25 cellular contexts compared by ENCODE assay signal in the genomic region with DNA sequence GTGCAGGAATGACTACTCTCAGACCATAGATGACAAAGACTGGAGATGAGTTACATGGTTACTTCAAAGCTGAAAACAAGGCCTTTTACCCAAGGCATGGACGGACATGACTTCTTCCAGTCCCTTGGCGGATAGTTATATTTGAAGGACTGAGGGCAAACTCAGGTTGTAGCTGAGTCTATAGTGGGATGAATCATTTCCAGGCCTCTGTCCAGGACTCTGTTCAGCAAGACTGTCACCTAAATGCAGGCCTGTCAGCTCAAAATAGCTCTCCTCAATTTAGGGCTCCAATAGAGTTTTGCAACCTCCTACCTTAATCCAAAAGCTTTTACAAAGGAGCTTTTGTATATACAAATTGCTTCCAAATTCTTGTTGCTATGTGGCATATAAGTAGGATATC. TPM values are rescaled to one million over a fixed set of nuclear protein-coding genes. Genes with fewer than 3 reads are reported as not detected.
DNase-seq lines count a peak whose midpoint lies in the region; ATAC-seq and TF ChIP-seq lines count a peak whose summit lies in the region.
"Had no signal": no experiment of that assay in that cellular context is flagged by ENCODE, and none has a peak within 500 bp of the region (broad histone marks: within the 10 kb centered on the region; RNA-seq: fewer than 3 reads in every experiment).

No MANE protein-coding gene starts in this region.

- TF ChIP-seq CTCF in right atrium auricular region (IDR thresholded peaks at IDR 0.05) (no peak), heart left ventricle (IDR thresholded peaks at IDR 0.05) (no peak), heart right ventricle (IDR thresholded peaks at IDR 0.05) (no peak)

- H3K4me1 ChIP-seq in right atrium auricular region (no peaks in the 10 kb centered on the region), heart left ventricle (peaks cover 0 to 10% (median 0%) of the 10 kb centered on the region in 12 donors), heart right ventricle (peaks cover 0 to 5% (median 0%) of the 10 kb centered on the region in 9 donors)
- H3K4me1 ChIP-seq: BE2C, BLaER1 had no signal

- H3K27me3 ChIP-seq in right atrium auricular region, result no peaks in the 10 kb centered on the region
- no peaks in the 10 kb centered on the region for H3K27me3 ChIP-seq in heart left ventricle
- H3K27me3 ChIP-seq in heart right ventricle, result no peaks in the 10 kb centered on the region
- H3K27me3 ChIP-seq: BE2C, BLaER1 had no signal

- 33 to 85% (median 60%) methylated on average over 1 to 2 of the region's 2 CpGs for WGBS in heart left ventricle, 4 donors
- 72 to 76% methylated on average over 2 of the region's 2 CpGs for WGBS in heart right ventricle, 2 donors

- H3K36me3 ChIP-seq in right atrium auricular region, result no peaks in the 10 kb centered on the region
- no peaks in the 10 kb centered on the region for H3K36me3 ChIP-seq in heart left ventricle
- H3K36me3 ChIP-seq in heart right ventricle, result no peaks in the 10 kb centered on the region
- H3K36me3 ChIP-seq: BE2C, BLaER1 had no signal

- no peak for TF ChIP-seq POLR2A in heart left ventricle (IDR thresholded peaks at IDR 0.05)

- DNase-seq in Right ventricle myocardium inferior (ENCODE audit: missing footprints) (no peak), right atrium auricular region (ENCODE audit: low spot score) (no peak), heart left ventricle (no peak), cardiac septum (ENCODE audit: low spot score) (no peak), heart right ventricle (peak in 1 of 2 donors; percentile 13), left ventricle myocardium superior (no peak), nucleus accumbens (lab: John Stamatoyannopoulos, UW) (no peak)
- DNase-seq: 8988T; ACHN; BE2C; C1 segment of cervical spinal cord; CD4-positive, alpha-beta memory T cell; CD4-positive, CD25-positive, alpha-beta regulatory T cell; CD8-positive, alpha-beta memory T cell; COR-L47; DMS 273 treated with DMSO at 0.1 percent for 48 hours; DMS153; DMS53; DMS79 treated with DMSO at 0.1 percent for 48 hours; GF-D8 had no signal

- intact Hi-C loops in Right ventricle myocardium inferior (cut with DNase I) (no loop called here), heart left ventricle (cut with DNase I) (no loop called here), cardiac septum (cut with DNase I) (no loop called here), heart right ventricle (cut with DNase I) (no loop called here), left ventricle myocardium superior (cut with micrococcal nuclease) (no loop called here)

- no peak overlapping the region for H3K27ac ChIP-seq in right atrium auricular region
- peak overlapping the region in 2 of 12 donors; percentile 12 to 33 for H3K27ac ChIP-seq in heart left ventricle
- H3K27ac ChIP-seq in heart right ventricle, result peak overlapping the region in 3 of 10 donors; percentile 7 to 41 (median 29)
- H3K27ac ChIP-seq: BLaER1 had no signal

- H3K4me3 ChIP-seq in right atrium auricular region (no peak overlapping the region), heart left ventricle (no peak overlapping the region), heart right ventricle (no peak overlapping the region)
- H3K4me3 ChIP-seq: BLaER1 had no signal

- H3K9me3 ChIP-seq in right atrium auricular region (peaks cover 0 to 15% of the 10 kb centered on the region in 2 donors), heart left ventricle (peaks cover 0 to 24% (median 4%) of the 10 kb centered on the region in 12 donors), heart right ventricle (peaks cover 0 to 20% (median 13%) of the 10 kb centered on the region in 11 donors)
- H3K9me3 ChIP-seq: BE2C had no signal

- ATAC-seq in Right ventricle myocardium inferior, result peak; percentile 67
- peak; percentile 71 to 96 (median 91) for ATAC-seq in heart left ventricle
- ATAC-seq in heart right ventricle, result peak in 7 of 8 donors; percentile 62 to 96 (median 89)
- ATAC-seq in left ventricle myocardium superior, result peak; percentile 93
- no peak for ATAC-seq in GM21360 (IDR thresholded peaks at IDR 0.05; ENCODE audit: unreplicated experiment)

RNA-seq across cellular contexts. Expression of a gene that starts 24.3 kb away (rescaled TPM):
- total RNA-seq in Right ventricle myocardium inferior, result not detected
- total RNA-seq in right atrium auricular region, result not detected
- not detected for total RNA-seq in heart left ventricle
- polyA plus RNA-seq in heart left ventricle, result not detected
- total RNA-seq in cardiac septum, result not detected
- not detected for total RNA-seq in heart right ventricle
- not detected for polyA plus RNA-seq in heart right ventricle
- total RNA-seq in left ventricle myocardium superior, result not detected
- total RNA-seq: A673; CD4-positive, alpha-beta memory T cell; CD4-positive, CD25-positive, alpha-beta regulatory T cell; CD8-positive, alpha-beta memory T cell had no signal
- polyA plus RNA-seq: AG04450; CD14-positive monocyte; CD4-positive, alpha-beta memory T cell; CD4-positive, CD25-positive, alpha-beta regulatory T cell; CD8-positive, alpha-beta memory T cell had no signal

RNA-seq across cellular contexts. Expression of a gene that starts 27.3 kb away (rescaled TPM):
- not detected for total RNA-seq in Right ventricle myocardium inferior
- not detected for total RNA-seq in right atrium auricular region
- total RNA-seq in heart left ventricle, result not detected
- polyA plus RNA-seq in heart left ventricle, result not detected
- total RNA-seq in cardiac septum, result not detected
- total RNA-seq in heart right ventricle, result not detected
- polyA plus RNA-seq in heart right ventricle, result not detected
- total RNA-seq in left ventricle myocardium superior, result not detected
- total RNA-seq: A673; CD4-positive, alpha-beta memory T cell; CD4-positive, CD25-positive, alpha-beta regulatory T cell; CD8-positive, alpha-beta memory T cell had no signal
- polyA plus RNA-seq: AG04450; CD14-positive monocyte; CD4-positive, alpha-beta memory T cell; CD4-positive, CD25-positive, alpha-beta regulatory T cell; CD8-positive, alpha-beta memory T cell had no signal

RNA-seq across cellular contexts. Expression of a gene that starts 37.4 kb away (rescaled TPM):
- total RNA-seq in Right ventricle myocardium inferior, result not detected
- not detected for total RNA-seq in right atrium auricular region
- total RNA-seq in heart left ventricle, result not detected
- polyA plus RNA-seq in heart left ventricle, result not detected
- total RNA-seq in cardiac septum, result not detected
- total RNA-seq in heart right ventricle, result not detected
- not detected for polyA plus RNA-seq in heart right ventricle
- total RNA-seq in left ventricle myocardium superior, result not detected
- total RNA-seq: A673; CD4-positive, alpha-beta memory T cell; CD4-positive, CD25-positive, alpha-beta regulatory T cell; CD8-positive, alpha-beta memory T cell had no signal
- polyA plus RNA-seq: AG04450; CD14-positive monocyte; CD4-positive, alpha-beta memory T cell; CD4-positive, CD25-positive, alpha-beta regulatory T cell; CD8-positive, alpha-beta memory T cell had no signal

RNA-seq across cellular contexts. Expression of a gene that starts 47.4 kb away (rescaled TPM):
- total RNA-seq in Right ventricle myocardium inferior (not detected), right atrium auricular region (not detected), heart left ventricle (not detected), cardiac septum (not detected), heart right ventricle (not detected), left ventricle myocardium superior (not detected)
- polyA plus RNA-seq in heart left ventricle (not detected), heart right ventricle (not detected)
- total RNA-seq: A673; CD4-positive, alpha-beta memory T cell; CD4-positive, CD25-positive, alpha-beta regulatory T cell; CD8-positive, alpha-beta memory T cell had no signal
- polyA plus RNA-seq: AG04450; CD14-positive monocyte; CD4-positive, alpha-beta memory T cell; CD4-positive, CD25-positive, alpha-beta regulatory T cell; CD8-positive, alpha-beta memory T cell had no signal
